ENCODE assay signal across 13 cellular contexts in the genomic region with DNA sequence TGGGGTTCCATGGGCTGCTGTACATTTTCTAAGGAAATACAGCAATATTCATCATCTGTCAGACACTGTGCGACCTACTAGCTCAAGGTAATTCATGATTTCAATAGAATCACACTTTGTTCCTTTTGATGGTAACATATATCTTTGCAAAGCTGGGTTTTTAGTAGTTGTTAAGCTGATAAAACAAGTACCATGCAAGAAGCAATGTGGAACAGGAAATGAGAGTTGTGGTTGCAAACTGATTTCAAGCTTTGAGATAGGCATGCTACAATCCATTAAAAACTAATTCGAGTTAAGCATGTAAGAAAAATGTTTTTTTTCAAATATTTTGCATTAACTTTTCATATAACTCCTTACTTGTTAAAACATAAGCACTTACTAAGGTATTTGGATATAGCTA. TPM values are rescaled to one million over a fixed set of nuclear protein-coding genes. Genes with fewer than 3 reads are reported as not detected.
DNase-seq lines count a peak whose midpoint lies in the region; ATAC-seq, FAIRE-seq and TF ChIP-seq lines count a peak whose summit lies in the region.
"Had no signal": no experiment of that assay in that cellular context is flagged by ENCODE, and none has a peak within 500 bp of the region (broad histone marks: within the 10 kb centered on the region; RNA-seq: fewer than 3 reads in every experiment).

No MANE protein-coding gene starts in this region.

- TF ChIP-seq CTCF in activated CD8-positive, alpha-beta T cell treated with anti-CD3 and anti-CD28 coated beads for 36 hours (IDR thresholded peaks at IDR 0.05), result no peak

- peaks cover 0 to 4% of the 10 kb centered on the region in 2 donors for H3K4me1 ChIP-seq in small intestine (ENCODE audit: control insufficient read depth in 2 of 2, insufficient read depth in 1 of 2, low read depth in 1 of 2, low read length in 1 of 2)

- H3K27me3 Mint-ChIP-seq in activated CD8-positive, alpha-beta T cell treated with anti-CD3 and anti-CD28 coated beads for 36 hours, result no peaks in the 10 kb centered on the region

- intact Hi-C loops in activated CD8-positive, alpha-beta T cell treated with anti-CD3 and anti-CD28 coated beads for 36 hours (cut with micrococcal nuclease), result no loop called here

- no peaks in the 10 kb centered on the region for H3K27me3 ChIP-seq in small intestine (ENCODE audit: control insufficient read depth in 2 of 2, insufficient read depth in 2 of 2, low read length in 2 of 2)

- H3K27ac Mint-ChIP-seq in activated CD8-positive, alpha-beta T cell treated with anti-CD3 and anti-CD28 coated beads for 36 hours, result no peak overlapping the region
- H3K27ac Mint-ChIP-seq in activated naive CD4-positive, alpha-beta T cell treated with anti-CD3 and anti-CD28 coated beads, Interleukin-2, amount 50 U/mL, for 72 hours, result no peak overlapping the region
- H3K27ac Mint-ChIP-seq: T-helper 1 cell treated with Interleukin-12 subunit alpha and Interleukin-12 subunit beta and Interleukin-4 antibody, amounts not matched to agents 30 μg/mL and 1 μg/mL, for 36 hours had no signal

- POLR2A ChIA-PET in activated CD8-positive, alpha-beta T cell treated with anti-CD3 and anti-CD28 coated beads for 36 hours (lab: Charles Lee), result interaction anchor here (0.6 kb wide), 1 partner anchor 8 kb away, joined by 3 read pairs; no protein-coding TSS in a partner anchor

- H3K9me3 ChIP-seq in small intestine (ENCODE audit: control insufficient read depth, low read depth), result no peaks in the 10 kb centered on the region

- no peak overlapping the region for H3K4me3 ChIP-seq in small intestine (ENCODE audit: low read depth in 1 of 2, low read length in 2 of 2)

- CTCF ChIA-PET in activated CD8-positive, alpha-beta T cell treated with anti-CD3 and anti-CD28 coated beads for 36 hours (lab: Charles Lee), result interaction anchor here (1.1 to 2.1 kb wide), 2 partner anchors 105 to 144 kb away, joined by 4 to 12 read pairs; no protein-coding TSS in a partner anchor

- H3K36me3 Mint-ChIP-seq in activated CD8-positive, alpha-beta T cell treated with anti-CD3 and anti-CD28 coated beads for 36 hours (ENCODE audit: low read depth), result no peaks in the 10 kb centered on the region
- H3K36me3 Mint-ChIP-seq in activated naive CD4-positive, alpha-beta T cell treated with anti-CD3 and anti-CD28 coated beads, Interleukin-2, amount 50 U/mL, for 72 hours, result no peaks in the 10 kb centered on the region

- H3K9me3 Mint-ChIP-seq in activated CD8-positive, alpha-beta T cell treated with anti-CD3 and anti-CD28 coated beads for 36 hours, result no peaks in the 10 kb centered on the region
- H3K9me3 Mint-ChIP-seq in activated naive CD4-positive, alpha-beta T cell treated with anti-CD3 and anti-CD28 coated beads, Interleukin-2, amount 50 U/mL, for 72 hours, result peaks cover 0 to 7% of the 10 kb centered on the region in 2 donors
- H3K9me3 Mint-ChIP-seq: T-helper 1 cell treated with Interleukin-12 subunit alpha and Interleukin-12 subunit beta and Interleukin-4 antibody, amounts not matched to agents 30 μg/mL and 1 μg/mL, for 36 hours had no signal

- DNase-seq in activated CD8-positive, alpha-beta T cell treated with anti-CD3 and anti-CD28 coated beads for 36 hours, result no peak
- DNase-seq in small intestine (no peak), inferior parietal cortex (ENCODE audit: extremely low spot score) (no peak), epidermal melanocyte (ENCODE audit: insufficient read length, low spot score) (no peak)
- no peak for DNase-seq in activated naive CD4-positive, alpha-beta T cell treated with anti-CD3 and anti-CD28 coated beads, Interleukin-2, amount 50 U/mL, for 72 hours (ENCODE audit: low spot score in 2 of 2)
- DNase-seq: foreskin melanocyte; KBM-7; stimulated activated CD4-positive, alpha-beta T cell treated with anti-CD3 and anti-CD28 coated beads, Interleukin-4, amount 100 ng/mL, for 4 hours had no signal

- H3K4me1 Mint-ChIP-seq in activated CD8-positive, alpha-beta T cell treated with anti-CD3 and anti-CD28 coated beads for 36 hours (ENCODE audit: low read depth), result peaks cover 32% of the 10 kb centered on the region

- no peak for FAIRE-seq in small intestine (lab: Jason Lieb, UNC)
- FAIRE-seq: islet of Langerhans had no signal

- ATAC-seq in GM18502 (IDR thresholded peaks at IDR 0.05; ENCODE audit: poor library complexity, unreplicated experiment), result peak; percentile 70
- peak; percentile 58 for ATAC-seq in GM19438 (IDR thresholded peaks at IDR 0.05; ENCODE audit: low read depth, unreplicated experiment)
- ATAC-seq in HG03159 (IDR thresholded peaks at IDR 0.05; ENCODE audit: unreplicated experiment), result peak; percentile 59
- peak; percentile 53 for ATAC-seq in activated CD8-positive, alpha-beta T cell treated with anti-CD3 and anti-CD28 coated beads for 36 hours
- no peak for ATAC-seq in activated naive CD4-positive, alpha-beta T cell treated with anti-CD3 and anti-CD28 coated beads, Interleukin-2, amount 50 U/mL, for 72 hours

- H3K4me3 Mint-ChIP-seq in activated CD8-positive, alpha-beta T cell treated with anti-CD3 and anti-CD28 coated beads for 36 hours, result no peak overlapping the region
- H3K4me3 Mint-ChIP-seq: T-helper 1 cell treated with Interleukin-12 subunit alpha and Interleukin-12 subunit beta and Interleukin-4 antibody, amounts not matched to agents 30 μg/mL and 1 μg/mL, for 36 hours had no signal

- H3K36me3 ChIP-seq in small intestine (ENCODE audit: control insufficient read depth in 2 of 2, insufficient read depth in 2 of 2, low read length in 2 of 2), result no peaks in the 10 kb centered on the region

- no peak overlapping the region for H3K27ac ChIP-seq in small intestine (ENCODE audit: low read depth in 1 of 2, low read length in 1 of 2)

- 65 to 84% (median 74%) methylated on average over 2 of the region's 2 CpGs for WGBS in small intestine, 3 donors

RNA-seq across cellular contexts. Expression of a gene that starts 6.8 kb away (rescaled TPM):
- total RNA-seq in activated CD8-positive, alpha-beta T cell treated with anti-CD3 and anti-CD28 coated beads for 36 hours, result 10 to 100 TPM; 15.8 to 16.1 TPM
- 10 to 100 TPM; 12.1 to 13.6 (median 12.7) TPM for polyA plus RNA-seq in small intestine
- total RNA-seq in activated naive CD4-positive, alpha-beta T cell treated with anti-CD3 and anti-CD28 coated beads, Interleukin-2, amount 50 U/mL, for 72 hours, result 10 to 100 TPM; 15.2 to 22.7 TPM

Comparison
In these comparisons a context has a peak if more than half of its experiments do, and no peak if none do; other contexts are left out.
1. ATAC-seq: peak in GM18502 (single experiment), GM19438 (single experiment), HG03159 (single experiment) and activated CD8-positive, alpha-beta T cell treated with anti-CD3 and anti-CD28 coated beads for 36 hours (single experiment); none in activated naive CD4-positive, alpha-beta T cell treated with anti-CD3 and anti-CD28 coated beads, Interleukin-2, amount 50 U/mL, for 72 hours (0 of 2).